ENCODE assay signal across 7 cellular contexts in genomic region chr1:23742670-23743286, GRCh38. TPM values are rescaled to one million over a fixed set of nuclear protein-coding genes. Genes with fewer than 3 reads are reported as not detected.
A peak's percentile ranks its signal among the peaks of the same experiment; 100 is the strongest.
DNase-seq lines count a peak whose midpoint lies in the region; ATAC-seq and TF ChIP-seq lines count a peak whose summit lies in the region.

No MANE protein-coding gene starts in this region.

- peak overlapping the region; percentile 56 for H3K4me2 ChIP-seq in neural cell (ENCODE audit: low read length)

- H3K9me3 ChIP-seq in neural cell (ENCODE audit: low read length), result no peaks in the 10 kb centered on the region

- DNase-seq in T follicular helper cell (ENCODE audit: low read depth) (peak; percentile 0), epithelial cell of esophagus (ENCODE audit: low read depth) (peak; percentile 33), GDM1 (lab: John Stamatoyannopoulos, UW) (no peak)
- no peak for DNase-seq in central memory CD4-positive, alpha-beta T cell

- TF ChIP-seq EP300 in neural cell (conservative IDR thresholded peaks at IDR 0.05; ENCODE audit: poor library complexity, severe bottlenecking), result no peak

- H3K9me2 ChIP-seq in neural cell (ENCODE audit: insufficient read depth, low read length), result no peaks in the 10 kb centered on the region

- peak; percentile 9 for TF ChIP-seq RAD21 in neural cell (conservative IDR thresholded peaks at IDR 0.05)

- peaks cover 32% of the 10 kb centered on the region for H3K79me2 ChIP-seq in neural cell (replicated peaks; ENCODE audit: insufficient read depth, low read length)

- peak overlapping the region; percentile 76 for H3K9ac ChIP-seq in neural cell (ENCODE audit: low read length)

- H4K20me1 ChIP-seq in neural cell (ENCODE audit: insufficient read depth), result no peaks in the 10 kb centered on the region

- peak overlapping the region; percentile 66 for H3K27ac ChIP-seq in neural cell (ENCODE audit: low read length)

- H3K4me3 ChIP-seq in epithelial cell of esophagus (ENCODE audit: low read length) (peak overlapping the region; percentile 83), neural cell (ENCODE audit: low read length) (peak overlapping the region; percentile 92)

- TF ChIP-seq CTCF in epithelial cell of esophagus (IDR thresholded peaks at IDR 0.05; ENCODE audit: insufficient read depth, low read depth, low read length, missing control alignments), result no peak
- TF ChIP-seq CTCF in neural cell (IDR thresholded peaks at IDR 0.05; ENCODE audit: poor library complexity, severe bottlenecking), result peak; percentile 15

- H3F3A ChIP-seq in neural cell (ENCODE audit: insufficient read depth, low read length, poor library complexity, severe bottlenecking), result no peaks in the 10 kb centered on the region

- no peaks in the 10 kb centered on the region for H3K27me3 ChIP-seq in neural cell (ENCODE audit: insufficient read depth, low read depth, low read length)

- ATAC-seq in GM18502 (IDR thresholded peaks at IDR 0.05; ENCODE audit: poor library complexity, unreplicated experiment) (peak; percentile 14), HG02870 (IDR thresholded peaks at IDR 0.05; ENCODE audit: unreplicated experiment) (peak; percentile 20)

- no peaks in the 10 kb centered on the region for H3K36me3 ChIP-seq in neural cell (ENCODE audit: insufficient read depth, low read length)

- peak overlapping the region; percentile 65 for H2AFZ ChIP-seq in neural cell (ENCODE audit: low read depth, low read length)

TF ChIP-seq in neural cell, 6 proteins besides CTCF, POLR2A, EP300 and RAD21:
- TF ChIP-seq REST (IDR thresholded peaks at IDR 0.05; ENCODE audit: borderline replicate concordance) (peak; percentile 9), SMC3 (conservative IDR thresholded peaks at IDR 0.05; ENCODE audit: poor library complexity) (no peak)

RNA-seq across cellular contexts. Expression of gene ELOA, which starts 0.5 kb away (rescaled TPM):
- polyA plus RNA-seq in neural cell, result 20.0 and 25.7 TPM in 2 replicates
- 32.1 and 39.0 TPM in 2 replicates for polyA minus RNA-seq in neural cell

RNA-seq across cellular contexts. Expression of gene PITHD1, which starts 35.4 kb away (rescaled TPM):
- polyA plus RNA-seq in neural cell, result 242 and 267 TPM in 2 replicates
- polyA minus RNA-seq in neural cell, result 85.0 and 91.9 TPM in 2 replicates

RNA-seq across cellular contexts. Expression of gene LYPLA2, which starts 48.2 kb away (rescaled TPM):
- polyA plus RNA-seq in neural cell, result 107 and 119 TPM in 2 replicates
- 51.4 and 71.1 TPM in 2 replicates for polyA minus RNA-seq in neural cell

RNA-seq across cellular contexts. Expression of gene RPL11, which starts 51.2 kb away (rescaled TPM):
- 1,052 and 1,136 TPM in 2 replicates for polyA plus RNA-seq in neural cell
- 364 and 436 TPM in 2 replicates for polyA minus RNA-seq in neural cell

RNA-seq across cellular contexts. Expression of gene GALE, which starts 57.8 kb away (rescaled TPM):
- polyA plus RNA-seq in neural cell, result 109 and 130 TPM in 2 replicates
- 34.8 and 39.9 TPM in 2 replicates for polyA minus RNA-seq in neural cell

Comparison
In these comparisons a context has a peak if more than half of its experiments do, and no peak if none do; other contexts are left out.
1. DNase-seq: peak in T follicular helper cell (single experiment) and epithelial cell of esophagus (single experiment); none in central memory CD4-positive, alpha-beta T cell (single experiment) and GDM1 (single experiment).